In the genomic region with DNA sequence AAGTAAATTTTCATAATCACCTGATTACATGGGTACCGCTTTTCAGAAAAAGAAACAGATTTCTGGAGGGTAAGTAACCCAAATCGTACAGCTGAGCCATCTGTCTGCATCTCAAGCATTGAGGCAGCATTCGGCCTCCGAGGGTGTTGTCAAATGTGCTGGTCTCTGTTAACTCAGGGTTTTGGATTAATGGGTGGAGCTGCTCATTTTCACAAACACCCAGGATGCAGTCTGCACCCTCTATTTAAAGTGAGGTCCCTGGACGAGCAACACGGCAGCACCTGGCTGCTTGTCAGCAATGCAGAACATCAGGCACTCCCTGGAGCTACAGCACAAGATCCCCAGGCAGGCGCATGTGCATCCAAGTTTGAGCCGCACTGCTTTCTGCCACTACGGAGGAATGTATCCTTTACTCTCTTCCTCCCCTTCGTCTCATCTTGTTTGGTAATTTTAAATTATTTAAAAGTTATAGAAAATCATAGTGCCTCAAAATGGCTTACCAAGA, we compare ENCODE assay signal across 21 cellular contexts.
"Had no signal": no experiment of that assay in that cellular context is flagged by ENCODE, and none has a peak within 500 bp of the region (broad histone marks: within the 10 kb centered on the region; RNA-seq: fewer than 3 reads in every experiment).

No MANE protein-coding gene starts in this region.

- H3K4me3 ChIP-seq: breast epithelium, PC-9, SJCRH30 had no signal

- DNase-seq: activated CD4-positive, alpha-beta memory T cell treated with anti-CD3 and anti-CD28 coated beads for 36 hours; activated CD4-positive, alpha-beta T cell treated with anti-CD3 and anti-CD28 coated beads, Interleukin-2, amount 10 ng/mL, durations not matched to agents 7 days and 5 days; activated CD4-positive, CD25-positive, alpha-beta regulatory T cell; activated gamma-delta T cell treated with Interleukin-2 at 50 U/mL for 16 hours; activated naive CD4-positive, alpha-beta T cell treated with anti-CD3 and anti-CD28 coated beads, Interleukin-2, amount 10 ng/mL, durations not matched to agents 7 days and 5 days; activated naive CD8-positive, alpha-beta T cell treated with anti-CD3 and anti-CD28 coated beads for 36 hours; activated T-cell treated with anti-CD3 and anti-CD28 coated beads for 4 hours; activated T-cell treated with anti-CD3 and anti-CD28 coated beads, Interleukin-2, amount 50 U/mL, for 48 hours; NCI-H1105 treated with DMSO at 0.1 percent for 48 hours; NCI-H1436 treated with DMSO at 0.1 percent for 48 hours; NCI-H187; NCI-H2081 treated with DMSO at 0.1 percent for 48 hours; NCI-H524; PC-9; SJCRH30; SK-N-SH; T-helper 1 cell had no signal

- H3K27me3 ChIP-seq: breast epithelium, SJCRH30 had no signal

- FAIRE-seq: HepG2 had no signal

- H3K9ac ChIP-seq: SK-N-SH had no signal

- H3K4me1 Mint-ChIP-seq: activated CD4-positive, alpha-beta T cell treated with anti-CD3 and anti-CD28 coated beads, Interleukin-2, amount 10 ng/mL, durations not matched to agents 7 days and 5 days; activated naive CD4-positive, alpha-beta T cell treated with anti-CD3 and anti-CD28 coated beads, Interleukin-2, amount 10 ng/mL, durations not matched to agents 7 days and 5 days; activated naive CD8-positive, alpha-beta T cell treated with anti-CD3 and anti-CD28 coated beads for 36 hours had no signal

- H3K27ac ChIP-seq: breast epithelium, PC-9, SJCRH30, VCaP had no signal

- H3K27ac Mint-ChIP-seq: activated CD4-positive, alpha-beta memory T cell treated with anti-CD3 and anti-CD28 coated beads for 36 hours; activated CD4-positive, alpha-beta T cell treated with anti-CD3 and anti-CD28 coated beads, Interleukin-2, amount 10 ng/mL, durations not matched to agents 7 days and 5 days; activated naive CD4-positive, alpha-beta T cell treated with anti-CD3 and anti-CD28 coated beads, Interleukin-2, amount 10 ng/mL, durations not matched to agents 7 days and 5 days; activated naive CD8-positive, alpha-beta T cell treated with anti-CD3 and anti-CD28 coated beads for 36 hours; activated T-helper 2 cell treated with anti-CD3 and anti-CD28 coated beads, Interferon-gamma antibody, Interleukin-2, Interleukin-4, amounts not matched to agents 10 μg/mL and 5 μg/mL and 100 μg/mL, durations not matched to agents 14 hours and 24 hours and 36 hours had no signal

- H3K4me3 Mint-ChIP-seq: activated CD4-positive, alpha-beta memory T cell treated with anti-CD3 and anti-CD28 coated beads for 36 hours; activated CD4-positive, alpha-beta T cell treated with anti-CD3 and anti-CD28 coated beads, Interleukin-2, amount 10 ng/mL, durations not matched to agents 7 days and 5 days; activated naive CD4-positive, alpha-beta T cell treated with anti-CD3 and anti-CD28 coated beads, Interleukin-2, amount 10 ng/mL, durations not matched to agents 7 days and 5 days; activated naive CD8-positive, alpha-beta T cell treated with anti-CD3 and anti-CD28 coated beads for 36 hours had no signal

- H3K27me3 Mint-ChIP-seq: activated CD4-positive, alpha-beta memory T cell treated with anti-CD3 and anti-CD28 coated beads for 36 hours; activated CD4-positive, alpha-beta T cell treated with anti-CD3 and anti-CD28 coated beads, Interleukin-2, amount 10 ng/mL, durations not matched to agents 7 days and 5 days; activated naive CD4-positive, alpha-beta T cell treated with anti-CD3 and anti-CD28 coated beads, Interleukin-2, amount 10 ng/mL, durations not matched to agents 7 days and 5 days; activated naive CD8-positive, alpha-beta T cell treated with anti-CD3 and anti-CD28 coated beads for 36 hours had no signal

- H3K4me1 ChIP-seq: breast epithelium, SJCRH30 had no signal
